In the genomic region with DNA sequence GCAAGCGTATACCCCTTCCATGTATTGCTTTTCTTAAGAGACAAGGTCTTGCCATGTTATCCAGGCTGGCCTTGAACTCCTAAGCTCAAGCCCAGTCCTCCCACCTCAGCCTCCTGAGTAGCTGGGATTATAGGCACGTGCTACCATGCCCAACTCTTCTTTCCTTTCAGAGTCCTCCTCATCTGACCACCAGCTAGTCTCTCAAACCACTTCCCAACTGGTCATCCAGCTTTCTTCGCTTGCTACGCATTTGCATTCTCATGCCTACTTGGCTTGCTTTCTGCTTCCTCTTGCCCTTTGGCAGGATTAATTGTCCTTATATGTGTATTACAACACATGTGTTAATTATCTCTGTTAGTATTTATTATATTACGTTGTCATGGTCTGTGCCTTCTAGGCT, we compare ENCODE assay signal across 24 cellular contexts. TPM values are rescaled to one million over a fixed set of nuclear protein-coding genes. Genes with fewer than 3 reads are reported as not detected.
DNase-seq lines count a peak whose midpoint lies in the region; ATAC-seq and TF ChIP-seq lines count a peak whose summit lies in the region.
"Had no signal": no experiment of that assay in that cellular context is flagged by ENCODE, and none has a peak within 500 bp of the region (broad histone marks: within the 10 kb centered on the region; RNA-seq: fewer than 3 reads in every experiment).

No MANE protein-coding gene starts in this region.

- H3K4me1 Mint-ChIP-seq in activated CD4-positive, alpha-beta T cell treated with anti-CD3 and anti-CD28 coated beads, Interleukin-2, amount 10 ng/mL, durations not matched to agents 7 days and 5 days, result peaks cover 62% of the 10 kb centered on the region
- H3K4me1 Mint-ChIP-seq in IgD-negative memory B cell (peaks cover 30 to 53% (median 48%) of the 10 kb centered on the region in 3 donors), neural crest cell (no peaks in the 10 kb centered on the region)
- peaks cover 40% of the 10 kb centered on the region for H3K4me1 Mint-ChIP-seq in activated naive CD8-positive, alpha-beta T cell treated with anti-CD3 and anti-CD28 coated beads, Interleukin-2, amount 10 ng/mL, durations not matched to agents 7 days and 5 days
- H3K4me1 Mint-ChIP-seq: mesothelial cell of epicardium had no signal

- H3K4me1 ChIP-seq in esophagus squamous epithelium, result no peaks in the 10 kb centered on the region
- H3K4me1 ChIP-seq: A549, gastroesophageal sphincter, vagina had no signal

- no peak for ATAC-seq in activated naive CD8-positive, alpha-beta T cell treated with anti-CD3 and anti-CD28 coated beads, Interleukin-2, amount 10 ng/mL, durations not matched to agents 7 days and 5 days (ENCODE audit: low read depth)
- ATAC-seq: A549, esophagus mucosa, gastroesophageal sphincter, left cardiac atrium had no signal

- TF ChIP-seq CTCF in neural crest cell (conservative IDR thresholded peaks at IDR 0.05) (no peak), esophagus squamous epithelium (IDR thresholded peaks at IDR 0.05) (no peak)

- POLR2A ChIA-PET in activated CD4-positive, alpha-beta T cell treated with anti-CD3 and anti-CD28 coated beads, Interleukin-2, amount 10 ng/mL, durations not matched to agents 7 days and 5 days (lab: Charles Lee), result no interaction called here
- POLR2A ChIA-PET in activated naive CD8-positive, alpha-beta T cell treated with anti-CD3 and anti-CD28 coated beads, Interleukin-2, amount 10 ng/mL, durations not matched to agents 7 days and 5 days (lab: Charles Lee), result interaction anchor here (1.2 to 1.3 kb wide), 2 partner anchors 33 to 51 kb away, joined by 4 to 9 read pairs; partner anchors contain the start of gene UBAC2

- no peak for DNase-seq in activated CD4-positive, alpha-beta T cell treated with anti-CD3 and anti-CD28 coated beads, Interleukin-2, amount 10 ng/mL, durations not matched to agents 7 days and 5 days
- no peak for DNase-seq in activated CD4-positive, alpha-beta T cell treated with anti-CD3 and anti-CD28 coated beads for 1 hour
- DNase-seq in activated naive CD8-positive, alpha-beta T cell treated with anti-CD3 and anti-CD28 coated beads, Interleukin-2, amount 10 ng/mL, durations not matched to agents 7 days and 5 days, result no peak
- DNase-seq in neural crest cell (ENCODE audit: low read depth, low spot score) (no peak), NCI-H1105 treated with DMSO at 0.1 percent for 48 hours (lab: John Stamatoyannopoulos, UW) (no peak), NCI-H1105 (lab: John Stamatoyannopoulos, UW) (no peak), esophagus squamous epithelium (lab: John Stamatoyannopoulos, UW) (no peak)
- DNase-seq: central memory CD4-positive, alpha-beta T cell; DMS53; left cardiac atrium; NCI-H1436; stimulated activated CD4-positive, alpha-beta T cell treated with anti-CD3 and anti-CD28 coated beads, Interleukin-12 subunit alpha, Interleukin-12 subunit beta, amount 100 ng/mL, for 4 hours; stimulated activated CD8-positive, alpha-beta memory T cell treated with anti-CD3 and anti-CD28 coated beads, Interleukin-4, amount 100 ng/mL, for 48 hours had no signal

- H3K36me3 ChIP-seq in esophagus squamous epithelium, result peaks cover 0 to 76% (median 0%) of the 10 kb centered on the region in 3 donors

- no peak overlapping the region for H3K4me3 ChIP-seq in esophagus squamous epithelium
- H3K4me3 ChIP-seq: A549, BLaER1, gastroesophageal sphincter, HAP-1, vagina had no signal

- H3K4me3 Mint-ChIP-seq in activated CD4-positive, alpha-beta T cell treated with anti-CD3 and anti-CD28 coated beads, Interleukin-2, amount 10 ng/mL, durations not matched to agents 7 days and 5 days, result no peak overlapping the region
- H3K4me3 Mint-ChIP-seq in IgD-negative memory B cell (no peak overlapping the region), neural crest cell (no peak overlapping the region)
- H3K4me3 Mint-ChIP-seq in activated naive CD8-positive, alpha-beta T cell treated with anti-CD3 and anti-CD28 coated beads, Interleukin-2, amount 10 ng/mL, durations not matched to agents 7 days and 5 days, result no peak overlapping the region
- H3K4me3 Mint-ChIP-seq: mesothelial cell of epicardium had no signal

- CTCF ChIA-PET in activated CD4-positive, alpha-beta T cell treated with anti-CD3 and anti-CD28 coated beads, Interleukin-2, amount 10 ng/mL, durations not matched to agents 7 days and 5 days (lab: Charles Lee), result interaction anchor here (0.6 to 2.8 kb wide), 7 partner anchors 14 to 52 kb away, joined by 3 to 9 read pairs (median 3); partner anchors contain the start of gene UBAC2

- peaks cover 4% of the 10 kb centered on the region for H3K9me3 Mint-ChIP-seq in activated CD4-positive, alpha-beta T cell treated with anti-CD3 and anti-CD28 coated beads, Interleukin-2, amount 10 ng/mL, durations not matched to agents 7 days and 5 days
- H3K9me3 Mint-ChIP-seq in IgD-negative memory B cell, result peaks cover 0 to 5% (median 1%) of the 10 kb centered on the region in 3 donors
- H3K9me3 Mint-ChIP-seq in activated naive CD8-positive, alpha-beta T cell treated with anti-CD3 and anti-CD28 coated beads, Interleukin-2, amount 10 ng/mL, durations not matched to agents 7 days and 5 days, result no peaks in the 10 kb centered on the region
- H3K9me3 Mint-ChIP-seq in neural crest cell, result no peaks in the 10 kb centered on the region

- intact Hi-C loops in esophagus squamous epithelium (cut with DNase I), result no loop called here

- H3K36me3 Mint-ChIP-seq in activated CD4-positive, alpha-beta T cell treated with anti-CD3 and anti-CD28 coated beads, Interleukin-2, amount 10 ng/mL, durations not matched to agents 7 days and 5 days (ENCODE audit: low read depth), result peaks cover 65% of the 10 kb centered on the region
- H3K36me3 Mint-ChIP-seq in IgD-negative memory B cell, result peaks cover 26% of the 10 kb centered on the region
- peaks cover 58% of the 10 kb centered on the region for H3K36me3 Mint-ChIP-seq in activated naive CD8-positive, alpha-beta T cell treated with anti-CD3 and anti-CD28 coated beads, Interleukin-2, amount 10 ng/mL, durations not matched to agents 7 days and 5 days
- peaks cover 29% of the 10 kb centered on the region for H3K36me3 Mint-ChIP-seq in neural crest cell (ENCODE audit: low read depth)

- H3K9me3 ChIP-seq in esophagus squamous epithelium, result no peaks in the 10 kb centered on the region
- H3K9me3 ChIP-seq: A549, gastroesophageal sphincter, HAP-1, vagina had no signal

- TF ChIP-seq POLR2A in esophagus squamous epithelium (IDR thresholded peaks at IDR 0.05), result no peak

- H3K27ac Mint-ChIP-seq in activated CD4-positive, alpha-beta T cell treated with anti-CD3 and anti-CD28 coated beads, Interleukin-2, amount 10 ng/mL, durations not matched to agents 7 days and 5 days, result peak overlapping the region; percentile 17
- H3K27ac Mint-ChIP-seq in IgD-negative memory B cell (peak overlapping the region in 2 of 3 donors; percentile 28 to 85), neural crest cell (ENCODE audit: unreplicated experiment) (peak overlapping the region; percentile 38)
- H3K27ac Mint-ChIP-seq in activated naive CD8-positive, alpha-beta T cell treated with anti-CD3 and anti-CD28 coated beads, Interleukin-2, amount 10 ng/mL, durations not matched to agents 7 days and 5 days, result peak overlapping the region; percentile 19
- H3K27ac Mint-ChIP-seq: mesothelial cell of epicardium had no signal

- H3K27me3 Mint-ChIP-seq in activated CD4-positive, alpha-beta T cell treated with anti-CD3 and anti-CD28 coated beads, Interleukin-2, amount 10 ng/mL, durations not matched to agents 7 days and 5 days, result no peaks in the 10 kb centered on the region
- no peaks in the 10 kb centered on the region for H3K27me3 Mint-ChIP-seq in IgD-negative memory B cell
- no peaks in the 10 kb centered on the region for H3K27me3 Mint-ChIP-seq in activated naive CD8-positive, alpha-beta T cell treated with anti-CD3 and anti-CD28 coated beads, Interleukin-2, amount 10 ng/mL, durations not matched to agents 7 days and 5 days
- no peaks in the 10 kb centered on the region for H3K27me3 Mint-ChIP-seq in neural crest cell (ENCODE audit: low read depth)

- no peaks in the 10 kb centered on the region for H3K27me3 ChIP-seq in esophagus squamous epithelium
- H3K27me3 ChIP-seq: BLaER1, gastroesophageal sphincter, vagina had no signal

- no peak overlapping the region for H3K27ac ChIP-seq in esophagus squamous epithelium
- H3K27ac ChIP-seq: A549, BLaER1, gastroesophageal sphincter, vagina had no signal

- 83 to 93% methylated on average over 5 of the region's 5 CpGs for WGBS in esophagus squamous epithelium, 2 donors

RNA-seq across cellular contexts. Expression of gene GPR18, which starts 6.3 kb away (rescaled TPM):
- 10 to 100 TPM; 19.7 to 25.4 TPM for total RNA-seq in activated CD4-positive, alpha-beta T cell treated with anti-CD3 and anti-CD28 coated beads, Interleukin-2, amount 10 ng/mL, durations not matched to agents 7 days and 5 days
- polyA plus RNA-seq in IgD-negative memory B cell, result 58.6 TPM
- 10 to 100 TPM; 25.5 to 25.9 TPM for total RNA-seq in activated naive CD8-positive, alpha-beta T cell treated with anti-CD3 and anti-CD28 coated beads, Interleukin-2, amount 10 ng/mL, durations not matched to agents 7 days and 5 days
- total RNA-seq in neural crest cell, result not detected in 2 replicates
- under 1 TPM in 1 of 4 donors, not detected in 3; 0.19 TPM for total RNA-seq in esophagus squamous epithelium
- total RNA-seq: esophagus mucosa, gastroesophageal sphincter, left cardiac atrium, M059J, mesothelial cell of epicardium, renal cortical epithelial cell, vagina had no signal
- polyA plus RNA-seq: A549 had no signal

RNA-seq across cellular contexts. Expression of gene UBAC2, which starts 51.3 kb away (rescaled TPM):
- total RNA-seq in activated CD4-positive, alpha-beta T cell treated with anti-CD3 and anti-CD28 coated beads, Interleukin-2, amount 10 ng/mL, durations not matched to agents 7 days and 5 days, result 10 to 100 TPM; 67.8 to 70.5 TPM
- 88.0 TPM for polyA plus RNA-seq in IgD-negative memory B cell
- total RNA-seq in activated naive CD8-positive, alpha-beta T cell treated with anti-CD3 and anti-CD28 coated beads, Interleukin-2, amount 10 ng/mL, durations not matched to agents 7 days and 5 days, result 10 to 100 TPM; 79.1 to 80.8 TPM
- total RNA-seq in neural crest cell, result 58.8 and 59.8 TPM in 2 replicates
- 10 to 100 TPM; 60.8 to 84.6 (median 75.0) TPM for total RNA-seq in esophagus squamous epithelium

RNA-seq across cellular contexts. Expression of gene GPR183, which starts 55.3 kb away (rescaled TPM):
- 10 to 100 TPM; 41.4 to 45.1 TPM for total RNA-seq in activated CD4-positive, alpha-beta T cell treated with anti-CD3 and anti-CD28 coated beads, Interleukin-2, amount 10 ng/mL, durations not matched to agents 7 days and 5 days
- 494 TPM for polyA plus RNA-seq in IgD-negative memory B cell
- total RNA-seq in activated naive CD8-positive, alpha-beta T cell treated with anti-CD3 and anti-CD28 coated beads, Interleukin-2, amount 10 ng/mL, durations not matched to agents 7 days and 5 days, result 10 to 100 TPM; 36.4 to 44.9 TPM
- total RNA-seq in neural crest cell (not detected in 2 replicates), esophagus squamous epithelium (1 to 10 TPM in 3 of 4 donors, under 1 TPM in 1; 0.53 to 9.5 (median 3.2) TPM)
- total RNA-seq: renal cortical epithelial cell, SK-MEL-5 had no signal
- polyA plus RNA-seq: A549 had no signal

Comparison
In these comparisons a context has a peak if more than half of its experiments do, and no peak if none do; other contexts are left out.
1. RNA of gene GPR18, which starts 6.3 kb away (total RNA-seq): 25.5 to 25.9 TPM in activated naive CD8-positive, alpha-beta T cell treated with anti-CD3 and anti-CD28 coated beads, Interleukin-2, amount 10 ng/mL, durations not matched to agents 7 days and 5 days and 19.7 to 25.4 TPM in activated CD4-positive, alpha-beta T cell treated with anti-CD3 and anti-CD28 coated beads, Interleukin-2, amount 10 ng/mL, durations not matched to agents 7 days and 5 days; 0.19 TPM in esophagus squamous epithelium and not detected in neural crest cell; every median in the first group is over 10 times any median in the second.
2. Peak in every context shown above with its lines, with median percentiles within 50 percentile points of each other: H3K27ac Mint-ChIP-seq.